In genomic region chr20:62808211-62808865, GRCh38 we compare ENCODE assay signal across 1 cellular context.
TF ChIP-seq lines count a peak whose summit lies in the region.

No MANE protein-coding gene starts in this region.

TF ChIP-seq in SK-N-SH, 30 proteins besides CTCF, POLR2A, EP300 and RAD21:
- no peak for TF ChIP-seq RCOR1 (IDR thresholded peaks at IDR 0.05; ENCODE audit: low read length)
- TF ChIP-seq ELF1 (IDR thresholded peaks at IDR 0.05), result no peak
- peak; percentile 56 for TF ChIP-seq SMC3 (IDR thresholded peaks at IDR 0.05; ENCODE audit: low read depth, low read length)
- no peak for TF ChIP-seq TCF12 (IDR thresholded peaks at IDR 0.05)
- TF ChIP-seq FOXM1 (IDR thresholded peaks at IDR 0.05; ENCODE audit: low read depth), result no peak
TF ChIP-seq in SK-N-SH: peak in this region for 1.
